ENCODE assay signal across 8 cellular contexts in genomic region chr1:16217061-16217785, GRCh38. TPM values are rescaled to one million over a fixed set of nuclear protein-coding genes. Genes with fewer than 3 reads are reported as not detected.
DNase-seq lines count a peak whose midpoint lies in the region; ATAC-seq and TF ChIP-seq lines count a peak whose summit lies in the region.

No MANE protein-coding gene starts in this region.

- H3K27me3 Mint-ChIP-seq in T-helper 17 cell = no peaks in the 10 kb centered on the region

- peak; percentile 61 for DNase-seq in NCI-H1417 treated with DMSO at 0.1 percent for 48 hours (lab: John Stamatoyannopoulos, UW)
- peak; percentile 86 to 95 (median 94) for DNase-seq in T-helper 17 cell
- DNase-seq in anterior cingulate cortex (lab: John Stamatoyannopoulos, UW) = peak in 55 of 58 donors; percentile 8 to 94 (median 83)
- DNase-seq in right atrium auricular region (ENCODE audit: low spot score) = peak; percentile 98
- DNase-seq in psoas muscle = peak; percentile 98 to 99

- peak overlapping the region; percentile 88 for H3K4me3 Mint-ChIP-seq in T-helper 17 cell

- peaks cover 0 to 22% of the 10 kb centered on the region in 2 donors for H3K4me1 ChIP-seq in right atrium auricular region
- H3K4me1 ChIP-seq in psoas muscle = peaks cover 10% of the 10 kb centered on the region
- H3K4me1 ChIP-seq in urinary bladder (ENCODE audit: insufficient read depth) = no peaks in the 10 kb centered on the region

- H3K27ac ChIP-seq in right atrium auricular region = peak overlapping the region; percentile 52 to 68
- H3K27ac ChIP-seq in psoas muscle = peak overlapping the region; percentile 23
- peak overlapping the region; percentile 46 for H3K27ac ChIP-seq in urinary bladder (ENCODE audit: low read depth)

- ATAC-seq in HG02642 (IDR thresholded peaks at IDR 0.05; ENCODE audit: poor library complexity, unreplicated experiment) (peak; percentile 92), T-helper 17 cell (peak; percentile 98), psoas muscle (peak; percentile 98 to 99 (median 98))

- H3K36me3 ChIP-seq in right atrium auricular region = no peaks in the 10 kb centered on the region
- no peaks in the 10 kb centered on the region for H3K36me3 ChIP-seq in psoas muscle (ENCODE audit: insufficient read depth in 1 of 2, low read depth in 1 of 2)
- no peaks in the 10 kb centered on the region for H3K36me3 ChIP-seq in urinary bladder (ENCODE audit: insufficient read depth)

- intact Hi-C loops in psoas muscle (cut with DNase I) = no loop called here

- 1 to 2% (median 2%) methylated on average over 42 to 46 of the region's 46 CpGs for WGBS in psoas muscle, 3 donors
- 2% methylated on average over 46 of the region's 46 CpGs for WGBS in urinary bladder

- H3K4me3 ChIP-seq in right atrium auricular region = peak overlapping the region; percentile 32 to 58
- peak overlapping the region; percentile 64 for H3K4me3 ChIP-seq in psoas muscle
- peak overlapping the region; percentile 34 for H3K4me3 ChIP-seq in urinary bladder (ENCODE audit: low read depth, low read length)

- peak; percentile 16 for TF ChIP-seq POLR2A in GM10847 (IDR thresholded peaks at IDR 0.05; ENCODE audit: extremely low read depth, insufficient read length)

- H3K27me3 ChIP-seq in right atrium auricular region = no peaks in the 10 kb centered on the region
- no peaks in the 10 kb centered on the region for H3K27me3 ChIP-seq in psoas muscle (ENCODE audit: insufficient read depth in 3 of 3, low read length in 2 of 3)

- H3K9me3 ChIP-seq in T-helper 17 cell (ENCODE audit: control insufficient read depth, low read length, poor library complexity, severe bottlenecking) = no peaks in the 10 kb centered on the region
- no peaks in the 10 kb centered on the region for H3K9me3 ChIP-seq in right atrium auricular region
- no peaks in the 10 kb centered on the region for H3K9me3 ChIP-seq in psoas muscle

- TF ChIP-seq CTCF in right atrium auricular region (IDR thresholded peaks at IDR 0.05) = no peak
- TF ChIP-seq CTCF in psoas muscle (IDR thresholded peaks at IDR 0.05) = no peak

- H3K4me1 Mint-ChIP-seq in T-helper 17 cell = peaks cover 24% of the 10 kb centered on the region

- no peaks in the 10 kb centered on the region for H3K36me3 Mint-ChIP-seq in T-helper 17 cell (ENCODE audit: low read depth)

- H3K27ac Mint-ChIP-seq in T-helper 17 cell = peak overlapping the region; percentile 19

RNA-seq across cellular contexts. Expression of gene ARHGEF19, which starts 4.8 kb away (rescaled TPM):
- total RNA-seq in T-helper 17 cell (1 to 10 TPM; 9.1 to 9.3 TPM), right atrium auricular region (1 to 10 TPM; 1.5 to 4.8 TPM), psoas muscle (1 to 10 TPM; 1.1 to 1.8 (median 1.3) TPM), urinary bladder (6.9 TPM)
- polyA plus RNA-seq in psoas muscle (1 to 10 TPM in 2 of 3 donors, under 1 TPM in 1; 0.99 to 2.4 (median 1.3) TPM), urinary bladder (15.2 TPM)

RNA-seq across cellular contexts. Expression of gene CPLANE2, which starts 19.8 kb away (rescaled TPM):
- total RNA-seq in T-helper 17 cell = 1 to 10 TPM; 4.3 to 6.9 TPM
- 1 to 10 TPM; 4.4 to 5.0 TPM for total RNA-seq in right atrium auricular region
- total RNA-seq in psoas muscle = 1 to 10 TPM; 1.0 to 5.1 (median 4.6) TPM
- polyA plus RNA-seq in psoas muscle = 1 to 10 TPM; 1.4 to 7.4 (median 4.0) TPM
- total RNA-seq in urinary bladder = 3.2 TPM
- polyA plus RNA-seq in urinary bladder = 8.5 TPM

Comparison
In these comparisons a context has a peak if more than half of its experiments do, and no peak if none do; other contexts are left out.
1. Peak in every context shown above with its lines: DNase-seq, ATAC-seq, H3K4me3 ChIP-seq and H3K27ac ChIP-seq.